21 cellular contexts compared by ENCODE assay signal in genomic region chr18:75937306-75937705, GRCh38.
"Had no signal": no experiment of that assay in that cellular context is flagged by ENCODE, and none has a peak within 500 bp of the region (broad histone marks: within the 10 kb centered on the region; RNA-seq: fewer than 3 reads in every experiment).

No MANE protein-coding gene starts in this region.

- H3K4me3 ChIP-seq: mucosa of descending colon, stomach, thoracic aorta, transverse colon had no signal

- H3K9me3 ChIP-seq: mucosa of descending colon, neutrophil, thoracic aorta, transverse colon had no signal

- H3K27me3 ChIP-seq: foreskin keratinocyte, neutrophil, stomach, transverse colon had no signal

- ATAC-seq: foreskin keratinocyte; mucosa of descending colon; naive thymus-derived CD8-positive, alpha-beta T cell; sciatic nerve had no signal

- H3K4me1 ChIP-seq: foreskin keratinocyte, stomach, transverse colon had no signal

- H3K27ac Mint-ChIP-seq: dendritic cell treated with granulocyte-macrophage colony-stimulating factor and Interleukin-4, amounts not matched to agents 40 ng/mL and 50 ng/mL, for 4 days; naive thymus-derived CD8-positive, alpha-beta T cell had no signal

- FAIRE-seq: colon, endothelial cell of umbilical vein, islet of Langerhans had no signal

- H3K4me3 Mint-ChIP-seq: dendritic cell treated with granulocyte-macrophage colony-stimulating factor and Interleukin-4, amounts not matched to agents 40 ng/mL and 50 ng/mL, for 4 days; naive thymus-derived CD8-positive, alpha-beta T cell had no signal

- H3K27ac ChIP-seq: foreskin keratinocyte, neutrophil, stomach, thoracic aorta, transverse colon had no signal

- DNase-seq: cerebellar nuclear complex; erythroblast; foreskin keratinocyte; head of caudate nucleus; hippocampal formation; kidney glomerular epithelial cell; mammary epithelial cell; mucosa of descending colon; naive thymus-derived CD8-positive, alpha-beta T cell; posterior cingulate gyrus; stimulated activated naive CD4-positive, alpha-beta T cell; stomach; substantia nigra; transverse colon had no signal

- H3K27me3 Mint-ChIP-seq: dendritic cell treated with granulocyte-macrophage colony-stimulating factor and Interleukin-4, amounts not matched to agents 40 ng/mL and 50 ng/mL, for 4 days had no signal

- H3K36me3 ChIP-seq: neutrophil, stomach, thoracic aorta, transverse colon had no signal

- H3K4me1 Mint-ChIP-seq: naive thymus-derived CD8-positive, alpha-beta T cell had no signal
